8 cellular contexts compared by ENCODE assay signal in the genomic region with DNA sequence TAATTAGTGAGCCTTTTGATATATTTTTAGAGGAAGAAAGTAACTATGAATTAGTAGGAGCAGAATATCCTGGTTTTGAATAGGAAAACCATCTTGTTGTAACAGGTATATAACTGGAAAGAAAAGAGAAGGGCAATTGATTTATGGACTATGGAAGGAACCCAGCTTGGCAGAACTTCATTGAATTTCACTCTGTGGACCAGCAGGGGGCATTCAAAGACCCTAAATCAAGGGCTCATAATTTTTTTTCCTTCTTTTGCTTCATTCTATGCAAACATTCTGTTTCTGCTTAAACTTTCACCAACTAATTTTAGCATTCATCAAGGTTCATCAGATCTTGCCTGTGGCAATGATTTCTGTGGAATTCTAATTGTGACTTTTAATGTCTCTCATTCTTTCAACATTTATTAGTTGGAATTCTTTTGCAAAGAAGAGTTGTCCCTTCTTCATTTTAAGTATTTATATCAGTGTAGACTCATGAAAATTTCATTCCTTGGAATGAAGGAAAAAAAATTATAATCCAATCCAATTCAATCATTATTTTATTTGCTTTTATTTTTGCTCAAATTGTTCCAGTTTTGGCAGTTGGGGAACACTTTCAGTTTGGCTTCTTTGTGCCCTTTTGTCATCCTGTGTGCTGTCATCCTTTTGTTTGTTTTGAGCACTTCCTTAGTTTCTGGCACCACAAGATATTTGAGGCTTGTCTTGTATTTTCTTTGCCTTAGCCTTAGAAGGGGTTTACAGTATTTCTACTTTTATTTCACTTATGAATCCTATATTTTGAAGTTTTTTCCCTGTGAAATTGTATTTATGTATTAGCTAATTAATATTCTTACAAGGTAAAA. TPM values are rescaled to one million over a fixed set of nuclear protein-coding genes. Genes with fewer than 3 reads are reported as not detected.
DNase-seq lines count a peak whose midpoint lies in the region; ATAC-seq and TF ChIP-seq lines count a peak whose summit lies in the region.
"Had no signal": no experiment of that assay in that cellular context is flagged by ENCODE, and none has a peak within 500 bp of the region (broad histone marks: within the 10 kb centered on the region; RNA-seq: fewer than 3 reads in every experiment).

No MANE protein-coding gene starts in this region.

- H3K4me3 Mint-ChIP-seq in activated naive CD4-positive, alpha-beta T cell treated with anti-CD3 and anti-CD28 coated beads for 36 hours = no peak overlapping the region

- no peaks in the 10 kb centered on the region for H3K27me3 Mint-ChIP-seq in activated naive CD4-positive, alpha-beta T cell treated with anti-CD3 and anti-CD28 coated beads for 36 hours (ENCODE audit: low read depth)

- H3K4me1 ChIP-seq in DND-41 (ENCODE audit: insufficient read depth, low read length) = peaks cover 24% of the 10 kb centered on the region
- H3K4me1 ChIP-seq in GM23248 (ENCODE audit: insufficient read depth) = peaks cover 20% of the 10 kb centered on the region

- no peaks in the 10 kb centered on the region for H3K9me3 Mint-ChIP-seq in activated naive CD4-positive, alpha-beta T cell treated with anti-CD3 and anti-CD28 coated beads for 36 hours
- H3K9me3 Mint-ChIP-seq: activated naive CD4-positive, alpha-beta T cell treated with anti-CD3 and anti-CD28 coated beads, Interleukin-2, amount 50 U/mL, for 72 hours had no signal

- no peaks in the 10 kb centered on the region for H3K27me3 ChIP-seq in DND-41 (ENCODE audit: insufficient read depth, low read length, poor library complexity)
- H3K27me3 ChIP-seq in GM23248 (replicated peaks; ENCODE audit: insufficient read depth) = no peaks in the 10 kb centered on the region

- H3K4me2 ChIP-seq in DND-41 (ENCODE audit: insufficient read depth, low read length) (peak overlapping the region; percentile 21; the same call in 1 of the 2 replicates), GM23248 (ENCODE audit: unreplicated experiment) (no peak overlapping the region)

- H2AFZ ChIP-seq in DND-41 (ENCODE audit: low read depth, low read length) (no peak overlapping the region), GM23248 (no peak overlapping the region)

- H3K36me3 Mint-ChIP-seq in activated naive CD4-positive, alpha-beta T cell treated with anti-CD3 and anti-CD28 coated beads for 36 hours (ENCODE audit: low read depth) = peaks cover 8% of the 10 kb centered on the region

- H3K9me3 ChIP-seq in DND-41 (ENCODE audit: insufficient read depth, low read length, severe bottlenecking) (no peaks in the 10 kb centered on the region), GM23248 (ENCODE audit: low read depth) (no peaks in the 10 kb centered on the region)

- H3K4me1 Mint-ChIP-seq in activated naive CD4-positive, alpha-beta T cell treated with anti-CD3 and anti-CD28 coated beads for 36 hours (ENCODE audit: low read depth) = peaks cover 46% of the 10 kb centered on the region

- H3K9me2 ChIP-seq in GM23248 (ENCODE audit: insufficient read depth) = no peaks in the 10 kb centered on the region

- peak overlapping the region; percentile 28; the same call in 1 of the 2 replicates for H3K9ac ChIP-seq in DND-41 (ENCODE audit: low read depth, low read length)
- H3K9ac ChIP-seq in GM23248 = peak overlapping the region; percentile 19; the same call in 1 of the 2 replicates

- intact Hi-C loops in activated naive CD4-positive, alpha-beta T cell treated with anti-CD3 and anti-CD28 coated beads for 36 hours (cut with micrococcal nuclease) = loop anchor here (1.0 kb wide), 2 partner anchors 416 to 727 kb away; no protein-coding TSS in a partner anchor
- intact Hi-C loops in left cardiac atrium (cut with DNase I) (loop anchor here (2.0 to 10.0 kb wide), 5 partner anchors 43 to 725 kb away; no protein-coding TSS in a partner anchor), sciatic nerve (cut with DNase I) (loop anchor here (5.0 kb wide), 1 partner anchor 413 kb away; no protein-coding TSS in a partner anchor)

- peak; percentile 66 for ATAC-seq in DND-41 (ENCODE audit: insufficient read depth, low read depth)
- peak; percentile 32 to 33 for ATAC-seq in left cardiac atrium
- peak; percentile 46 for ATAC-seq in sciatic nerve
- no peak for ATAC-seq in HG03196 (IDR thresholded peaks at IDR 0.05; ENCODE audit: unreplicated experiment)

- in situ Hi-C loops in GM23248 (cut with MboI) = loop anchor here (5.0 to 25.0 kb wide), 2 partner anchors 413 to 728 kb away; no protein-coding TSS in a partner anchor

- H3K27ac Mint-ChIP-seq in activated naive CD4-positive, alpha-beta T cell treated with anti-CD3 and anti-CD28 coated beads for 36 hours = no peak overlapping the region

- H3F3A ChIP-seq in GM23248 (ENCODE audit: insufficient read depth) = 0 out of 2 replicates have a peak, but pooled peaks cover 12% of the 10 kb centered on the region

- no peaks in the 10 kb centered on the region for H3K79me2 ChIP-seq in DND-41 (ENCODE audit: insufficient read depth, low read length)
- H3K79me2 ChIP-seq in GM23248 (ENCODE audit: insufficient read depth) = no peaks in the 10 kb centered on the region

- TF ChIP-seq CTCF in DND-41 (IDR thresholded peaks at IDR 0.05; ENCODE audit: borderline replicate concordance, extremely low read depth, low read length, poor library complexity, severe bottlenecking) = peak; percentile 81

- H3K27ac ChIP-seq in DND-41 (ENCODE audit: low read length) (peak overlapping the region; percentile 73), GM23248 (no peak overlapping the region)

- H3K36me3 ChIP-seq in DND-41 (ENCODE audit: insufficient read depth, low read length) (peaks cover 5% of the 10 kb centered on the region; the same call in 1 of the 2 replicates), GM23248 (ENCODE audit: low read depth) (no peaks in the 10 kb centered on the region)

- peak; percentile 40 for DNase-seq in DND-41
- peak; percentile 66 for DNase-seq in GM23248
- DNase-seq in NCI-H774 (lab: John Stamatoyannopoulos, UW) = peak; percentile 18
- DNase-seq in activated naive CD4-positive, alpha-beta T cell treated with anti-CD3 and anti-CD28 coated beads for 36 hours = peak; percentile 49
- DNase-seq in left cardiac atrium = no peak
- no peak for DNase-seq in sciatic nerve (ENCODE audit: low spot score)

- H3K4me3 ChIP-seq in DND-41 (ENCODE audit: low read depth in 1 of 2, low read length in 2 of 2) (no peak overlapping the region), GM23248 (no peak overlapping the region)

- CTCF ChIA-PET in activated naive CD4-positive, alpha-beta T cell treated with anti-CD3 and anti-CD28 coated beads for 36 hours (lab: Charles Lee) = interaction anchor here (0.7 to 15.8 kb wide), 14 partner anchors 9 to 727 kb away, joined by 3 to 380 read pairs (median 4); no protein-coding TSS in a partner anchor

- H4K20me1 ChIP-seq in DND-41 (ENCODE audit: insufficient read depth, low read length) (0 out of 2 replicates have a peak, but pooled peaks cover 2% of the 10 kb centered on the region), GM23248 (ENCODE audit: insufficient read depth) (no peaks in the 10 kb centered on the region)

RNA-seq across cellular contexts. Expression of a gene that starts 30.4 kb away (rescaled TPM):
- 5.4 and 14.0 TPM in 2 replicates for total RNA-seq in GM23248 (2014; rRNA removed; shearing (Covaris generic))
- polyA plus RNA-seq in GM23248 (2016; fragmentation: Nextera tagmentation; extraction: Ambion mirVana) = 10.8 and 12.6 TPM in 2 replicates
- 10 to 100 TPM; 18.9 to 19.3 TPM for total RNA-seq in activated naive CD4-positive, alpha-beta T cell treated with anti-CD3 and anti-CD28 coated beads for 36 hours
- 10 to 100 TPM; 34.2 to 35.1 TPM for total RNA-seq in left cardiac atrium
- total RNA-seq in sciatic nerve = 24.7 TPM

RNA-seq across cellular contexts. Expression of a gene that starts 39.9 kb away (rescaled TPM):
- total RNA-seq in GM23248 (2014; rRNA removed; shearing (Covaris generic)) = 19.1 and 34.3 TPM in 2 replicates
- 11.5 and 15.7 TPM in 2 replicates for polyA plus RNA-seq in GM23248 (2016; fragmentation: Nextera tagmentation; extraction: Ambion mirVana)
- total RNA-seq in activated naive CD4-positive, alpha-beta T cell treated with anti-CD3 and anti-CD28 coated beads for 36 hours = 10 to 100 TPM; 79.3 to 85.0 TPM
- total RNA-seq in left cardiac atrium (10 to 100 TPM; 34.9 to 39.7 TPM), sciatic nerve (91.6 TPM)

Comparison
In these comparisons a context has a peak if more than half of its experiments do, and no peak if none do; other contexts are left out.
1. DNase-seq: peak in DND-41 (single experiment), GM23248 (single experiment), NCI-H774 (single experiment) and activated naive CD4-positive, alpha-beta T cell treated with anti-CD3 and anti-CD28 coated beads for 36 hours (single experiment); none in left cardiac atrium (single experiment) and sciatic nerve (single experiment).